17 cellular contexts compared by ENCODE assay signal in the genomic region with DNA sequence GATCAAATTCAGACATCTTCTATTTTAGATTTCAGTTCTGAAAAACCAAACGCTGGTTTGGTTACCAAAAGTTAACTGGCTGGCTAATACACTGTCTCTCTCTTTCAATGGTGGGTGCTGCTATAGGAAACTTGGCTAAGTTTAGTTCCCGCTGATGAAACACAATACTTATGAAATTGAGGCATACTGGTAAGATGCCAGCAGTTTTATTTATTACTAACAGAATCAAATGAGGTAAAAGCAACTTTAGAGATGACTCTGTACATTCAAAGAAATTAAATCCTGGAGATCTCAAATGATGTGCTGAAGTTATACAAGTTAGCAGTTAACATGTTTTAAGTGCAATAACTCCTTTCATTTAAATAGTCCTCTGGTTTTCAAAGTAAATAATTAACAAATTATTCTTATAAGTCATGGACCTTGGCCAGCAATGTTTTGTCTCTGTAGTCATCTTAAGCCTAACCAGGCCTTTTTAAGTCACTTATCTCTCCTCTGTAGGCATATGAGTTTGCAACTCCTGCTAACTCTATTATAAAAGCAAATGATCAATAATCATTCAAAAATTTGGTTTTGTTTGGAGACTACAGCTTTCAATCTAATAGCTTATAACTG. TPM values are rescaled to one million over a fixed set of nuclear protein-coding genes. Genes with fewer than 3 reads are reported as not detected.
A peak's percentile ranks its signal among the peaks of the same experiment; 100 is the strongest.
DNase-seq lines count a peak whose midpoint lies in the region; ATAC-seq, FAIRE-seq and TF ChIP-seq lines count a peak whose summit lies in the region.
"Had no signal": no experiment of that assay in that cellular context is flagged by ENCODE, and none has a peak within 500 bp of the region (broad histone marks: within the 10 kb centered on the region; RNA-seq: fewer than 3 reads in every experiment).

No MANE protein-coding gene starts in this region.

- H3K9ac ChIP-seq in kidney (ENCODE audit: low read length in 2 of 2) = no peak overlapping the region

- peak; percentile 58 for FAIRE-seq in GM12891 (lab: Jason Lieb, UNC)
- peak; percentile 39 for FAIRE-seq in kidney (lab: Jason Lieb, UNC)
- no peak for FAIRE-seq in D721Med (lab: Jason Lieb, UNC)
- FAIRE-seq: keratinocyte had no signal

- peak; percentile 11 for ATAC-seq in GM21619 (IDR thresholded peaks at IDR 0.05; ENCODE audit: unreplicated experiment)
- ATAC-seq: activated CD8-positive, alpha-beta T cell treated with anti-CD3 and anti-CD28 coated beads for 36 hours; gastroesophageal sphincter had no signal

- no peak for TF ChIP-seq CTCF in kidney (IDR thresholded peaks at IDR 0.05; ENCODE audit: borderline replicate concordance, extremely low read depth, insufficient read depth)
- no peak for TF ChIP-seq CTCF in D721Med (IDR thresholded peaks at IDR 0.05; ENCODE audit: insufficient read depth, missing control alignments)

- no peak for TF ChIP-seq POLR2A in GM12891 (IDR thresholded peaks at IDR 0.05; ENCODE audit: low read depth, low read length)

- H3K9me3 ChIP-seq in kidney (ENCODE audit: control insufficient read depth in 1 of 2, low read length in 2 of 2) = no peaks in the 10 kb centered on the region
- H3K9me3 ChIP-seq: gastroesophageal sphincter had no signal

- no peaks in the 10 kb centered on the region for H3K4me1 ChIP-seq in kidney (ENCODE audit: control insufficient read depth in 1 of 2, insufficient read depth in 1 of 2, low read depth in 1 of 2, low read length in 2 of 2)

- no peak overlapping the region for H3K4me3 ChIP-seq in kidney (ENCODE audit: low read length in 2 of 2)
- H3K4me3 ChIP-seq: gastroesophageal sphincter had no signal

- H3K36me3 ChIP-seq in kidney (ENCODE audit: control insufficient read depth in 1 of 2, insufficient read depth in 2 of 2, low read length in 2 of 2) = no peaks in the 10 kb centered on the region
- H3K36me3 ChIP-seq: gastroesophageal sphincter had no signal

- H3K27ac ChIP-seq in kidney (ENCODE audit: low read depth in 2 of 2, low read length in 2 of 2) = no peak overlapping the region
- H3K27ac ChIP-seq: gastroesophageal sphincter had no signal

- DNase-seq in GM12891 (ENCODE audit: insufficient read length, low spot score) (no peak), LHCN-M2 (ENCODE audit: low read depth) (peak; percentile 10), kidney (no peak), NCI-H526 (lab: John Stamatoyannopoulos, UW) (no peak), OCI-M2 (lab: John Stamatoyannopoulos, UW; ENCODE audit: unreplicated experiment) (no peak), D721Med (ENCODE audit: insufficient read length, low spot score) (no peak), NCI-H1930 (lab: John Stamatoyannopoulos, UW) (no peak)
- DNase-seq: activated CD8-positive, alpha-beta T cell treated with anti-CD3 and anti-CD28 coated beads for 36 hours; activated gamma-delta T cell; EL; NCI-H1048; NCI-H510A; stimulated activated CD4-positive, alpha-beta T cell treated with anti-CD3 and anti-CD28 coated beads, Interleukin-4, amount 100 ng/mL, for 4 hours; stimulated activated naive CD4-positive, alpha-beta T cell treated with Interleukin-2 at 50 U/mL for 16 hours had no signal

- intact Hi-C loops in kidney (cut with DNase I) = no loop called here

TF ChIP-seq in GM12891, 5 proteins besides CTCF, POLR2A, EP300 and RAD21:
- no peak for TF ChIP-seq PAX5 (IDR thresholded peaks at IDR 0.05; ENCODE audit: insufficient read depth, low read length, severe bottlenecking)
- TF ChIP-seq POU2F2 (IDR thresholded peaks at IDR 0.05; ENCODE audit: low read depth, low read length) = no peak
- TF ChIP-seq POLR2AphosphoS5 (IDR thresholded peaks at IDR 0.05; ENCODE audit: low read depth, low read length) = no peak
- no peak for TF ChIP-seq SPI1 (IDR thresholded peaks at IDR 0.05; ENCODE audit: low read depth, low read length)
- no peak for TF ChIP-seq TAF1 (IDR thresholded peaks at IDR 0.05; ENCODE audit: low read depth, low read length)

RNA-seq across cellular contexts. Expression of gene PAK1, which starts 54.8 kb away (rescaled TPM):
- polyA plus RNA-seq in GM12891 (2012; ENCODE audit: low read depth, missing spikeins) = 74.0 TPM
- total RNA-seq in LHCN-M2 (2014; rRNA removed) = 88.2 and 91.5 TPM in 2 replicates
- polyA plus RNA-seq in LHCN-M2 (2012) = 41.1 TPM
- 29.1 TPM for total RNA-seq in kidney
- 22.2 TPM for polyA plus RNA-seq in kidney (ENCODE audit: insufficient read depth, low read depth, low replicate concordance)
